Comparison of ENCODE assay signal across 19 cellular contexts in the genomic region with DNA sequence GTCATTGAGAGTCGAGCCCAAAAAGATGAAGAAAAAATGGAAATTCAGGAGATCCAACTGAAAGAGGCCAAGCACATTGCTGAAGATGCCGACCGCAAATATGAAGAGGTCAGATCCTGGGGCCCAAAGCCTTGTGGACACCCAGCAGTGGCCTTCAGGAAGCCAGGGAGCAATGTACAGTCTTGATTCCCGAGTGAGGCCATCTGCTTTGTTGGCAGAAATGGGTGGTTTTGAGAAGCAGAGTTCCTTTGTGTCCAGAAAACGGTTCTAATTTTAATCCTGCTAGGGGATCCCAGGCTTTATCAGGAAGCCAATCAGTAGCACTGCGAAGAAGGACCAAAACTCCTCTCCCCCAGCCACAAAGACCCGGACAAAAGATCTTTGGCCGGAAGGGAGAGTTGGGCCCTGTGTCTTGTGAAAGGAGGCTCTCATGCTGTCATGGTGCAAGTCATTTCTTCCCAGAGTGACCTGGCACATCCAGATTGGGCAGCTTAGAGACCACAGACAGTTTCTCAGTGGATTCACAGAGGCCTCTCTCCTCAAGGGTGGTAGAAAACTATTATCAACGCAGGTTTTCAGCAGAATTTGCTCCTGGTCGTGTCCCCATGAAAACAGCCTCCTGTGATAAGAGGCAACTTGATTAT. TPM values are rescaled to one million over a fixed set of nuclear protein-coding genes. Genes with fewer than 3 reads are reported as not detected.
DNase-seq lines count a peak whose midpoint lies in the region; ATAC-seq and TF ChIP-seq lines count a peak whose summit lies in the region.
"Had no signal": no experiment of that assay in that cellular context is flagged by ENCODE, and none has a peak within 500 bp of the region (broad histone marks: within the 10 kb centered on the region; RNA-seq: fewer than 3 reads in every experiment).

No MANE protein-coding gene starts in this region.

- TF ChIP-seq CTCF in heart right ventricle (IDR thresholded peaks at IDR 0.05) (no peak), chondrocyte (IDR thresholded peaks at IDR 0.05) (no peak), uterus (IDR thresholded peaks at IDR 0.05) (no peak)

- H3K9me3 Mint-ChIP-seq in chondrocyte (ENCODE audit: low read depth) = no peaks in the 10 kb centered on the region
- H3K9me3 Mint-ChIP-seq: CD14-positive monocyte; effector memory CD8-positive, alpha-beta T cell had no signal

- 49 to 55% methylated on average over 10 of the region's 10 CpGs for WGBS in heart right ventricle, 2 donors

- peaks cover 4 to 100% (median 90%) of the 10 kb centered on the region in 9 donors for H3K36me3 ChIP-seq in heart right ventricle
- peaks cover 81 to 83% of the 10 kb centered on the region in 2 donors for H3K36me3 ChIP-seq in muscle layer of duodenum (ENCODE audit: control insufficient read depth in 1 of 2, insufficient read depth in 2 of 2, low read length in 2 of 2)
- no peaks in the 10 kb centered on the region for H3K36me3 ChIP-seq in uterus

- no peak overlapping the region for H3K4me3 ChIP-seq in heart right ventricle
- H3K4me3 ChIP-seq in muscle layer of duodenum (ENCODE audit: low read depth in 1 of 2, low read length in 2 of 2) = no peak overlapping the region
- no peak overlapping the region for H3K4me3 ChIP-seq in uterus
- H3K4me3 ChIP-seq: pancreas, PC-9 had no signal

- peaks cover 82% of the 10 kb centered on the region for H3K36me3 Mint-ChIP-seq in chondrocyte (ENCODE audit: low read depth)

- H3K4me3 Mint-ChIP-seq in chondrocyte (ENCODE audit: unreplicated experiment) = no peak overlapping the region
- H3K4me3 Mint-ChIP-seq: CD14-positive monocyte; effector memory CD8-positive, alpha-beta T cell had no signal

- intact Hi-C loops in heart right ventricle (cut with DNase I) (no loop called here), cardiac septum (cut with DNase I) (loop anchor here (10.0 kb wide), 1 partner anchor 95 kb away; the partner anchor contains the start of gene RPS27L), uterus (cut with DNase I; ENCODE audit: low total_unique reads) (no loop called here)

- no peak for ATAC-seq in heart right ventricle
- ATAC-seq: effector memory CD8-positive, alpha-beta T cell; HCT116; left colon; pancreas had no signal

- H3K27ac Mint-ChIP-seq in chondrocyte (ENCODE audit: unreplicated experiment) = peak overlapping the region; percentile 73
- H3K27ac Mint-ChIP-seq: effector memory CD8-positive, alpha-beta T cell had no signal

- H3K4me1 ChIP-seq in heart right ventricle (peaks cover 11 to 97% (median 74%) of the 10 kb centered on the region in 9 donors), muscle layer of duodenum (ENCODE audit: control insufficient read depth in 1 of 2, insufficient read depth in 2 of 2, low read length in 2 of 2) (peaks cover 7 to 81% of the 10 kb centered on the region in 2 donors), uterus (peaks cover 6 to 11% of the 10 kb centered on the region in 2 donors)

- H3K4me1 Mint-ChIP-seq in chondrocyte (ENCODE audit: low read depth) = peaks cover 85% of the 10 kb centered on the region
- H3K4me1 Mint-ChIP-seq: CD14-positive monocyte had no signal

- H3K9me3 ChIP-seq in heart right ventricle (no peaks in the 10 kb centered on the region), muscle layer of duodenum (ENCODE audit: control insufficient read depth in 1 of 2, low read length in 2 of 2) (no peaks in the 10 kb centered on the region), uterus (no peaks in the 10 kb centered on the region)
- H3K9me3 ChIP-seq: pancreas had no signal

- H3K27ac ChIP-seq in heart right ventricle = peak overlapping the region in 8 of 10 donors; percentile 3 to 72 (median 25)
- peak overlapping the region; percentile 17 for H3K27ac ChIP-seq in muscle layer of duodenum (ENCODE audit: low read length)
- H3K27ac ChIP-seq in uterus = peak overlapping the region; percentile 53 to 98
- H3K27ac ChIP-seq: HL-60, pancreas, PC-9 had no signal

- TF ChIP-seq POLR2A in uterus (IDR thresholded peaks at IDR 0.05) = no peak

- H3K27me3 ChIP-seq in heart right ventricle (no peaks in the 10 kb centered on the region), muscle layer of duodenum (ENCODE audit: low read depth, low read length) (no peaks in the 10 kb centered on the region), uterus (no peaks in the 10 kb centered on the region)
- H3K27me3 ChIP-seq: pancreas had no signal

- no peaks in the 10 kb centered on the region for H3K27me3 Mint-ChIP-seq in chondrocyte (ENCODE audit: low read depth)
- H3K27me3 Mint-ChIP-seq: effector memory CD8-positive, alpha-beta T cell had no signal

- DNase-seq in heart right ventricle (no peak), cardiac septum (ENCODE audit: low spot score) (no peak), chondrocyte (ENCODE audit: low spot score) (no peak), uterus (no peak), OCI-M2 (lab: John Stamatoyannopoulos, UW; ENCODE audit: unreplicated experiment) (no peak), KG1 (lab: John Stamatoyannopoulos, UW) (no peak)
- DNase-seq in activated CD4-positive, CD25-positive, alpha-beta regulatory T cell (lab: John Stamatoyannopoulos, UW) = no peak
- DNase-seq: activated CD4-positive, CD25-positive, alpha-beta regulatory T cell treated with anti-CD3 and anti-CD28 coated beads, Interleukin-2, amount 50 U/mL, for 72 hours; DMS 273 treated with DMSO at 0.1 percent for 48 hours; effector memory CD8-positive, alpha-beta T cell; left colon; NCI-H526 treated with DMSO at 0.1 percent for 48 hours; pancreas; PC-9; small intestine had no signal

RNA-seq across cellular contexts. Expression of gene TPM1, which starts 17.1 kb away (rescaled TPM):
- total RNA-seq in heart right ventricle = over 10,000 TPM; 11,955 to 17,571 (median 14,403) TPM
- polyA plus RNA-seq in heart right ventricle = over 10,000 TPM; 10,066 to 18,091 TPM
- 14,297 TPM for total RNA-seq in cardiac septum
- total RNA-seq in chondrocyte = 2,291 to 2,367 TPM (median 2,332 TPM) in 3 replicates
- total RNA-seq in uterus = 1,000 to 10,000 TPM in 2 of 4 donors, 100 to 1,000 TPM in 2; 622 to 1,998 (median 1,003) TPM

Comparison
In these comparisons a context has a peak if more than half of its experiments do, and no peak if none do; other contexts are left out.
1. H3K27ac ChIP-seq: peak in every context shown above with its lines; median percentile 76 in uterus; 25 in heart right ventricle; 17 in muscle layer of duodenum.